Comparison of ENCODE assay signal across 23 cellular contexts in the genomic region with DNA sequence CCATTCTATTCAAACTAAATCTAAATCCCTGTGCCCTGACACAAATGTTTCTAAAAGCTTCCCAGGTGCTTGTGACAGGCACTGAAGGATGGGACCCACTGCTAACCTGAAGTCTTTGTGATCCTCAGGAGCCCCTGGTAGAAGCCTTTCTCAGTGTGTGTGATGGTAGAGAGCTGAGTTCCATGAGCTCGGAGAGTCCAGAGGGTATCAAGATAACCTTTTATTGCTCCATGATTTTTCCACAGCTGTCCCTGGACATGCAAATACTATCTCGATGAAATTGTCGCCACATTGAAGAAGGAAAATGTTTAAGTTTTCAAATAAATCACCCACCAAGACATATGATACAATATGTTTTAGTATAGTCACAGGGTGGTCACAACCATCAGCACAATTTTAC.
"Had no signal": no experiment of that assay in that cellular context is flagged by ENCODE, and none has a peak within 500 bp of the region (broad histone marks: within the 10 kb centered on the region; RNA-seq: fewer than 3 reads in every experiment).

No MANE protein-coding gene starts in this region.

- H3K27me3 Mint-ChIP-seq: activated B cell treated with CpG ODN at 0.5 μM for 24 hours; activated CD8-positive, alpha-beta T cell treated with anti-CD3 and anti-CD28 coated beads for 36 hours; naive thymus-derived CD8-positive, alpha-beta T cell; stimulated activated naive CD8-positive, alpha-beta T cell treated with anti-CD3 and anti-CD28 coated beads, Interleukin-15, amount 100 ng/mL, for 72 hours; T-cell had no signal

- H3K36me3 ChIP-seq: gastrocnemius medialis, left lung, thyroid gland, upper lobe of right lung had no signal

- H3K4me3 Mint-ChIP-seq: activated B cell treated with CpG ODN at 0.5 μM for 24 hours; activated CD8-positive, alpha-beta T cell treated with anti-CD3 and anti-CD28 coated beads for 36 hours; mesothelial cell of epicardium; naive thymus-derived CD8-positive, alpha-beta T cell; stimulated activated naive CD8-positive, alpha-beta T cell treated with anti-CD3 and anti-CD28 coated beads, Interleukin-15, amount 100 ng/mL, for 72 hours; T-cell; T-helper 2 cell treated with Interferon-gamma antibody and Interleukin-4, amounts not matched to agents 5 μg/mL and 100 μg/mL, for 36 hours had no signal

- H3K4me3 ChIP-seq: coronary artery, dorsolateral prefrontal cortex, gastrocnemius medialis, left lung, thyroid gland, upper lobe of right lung had no signal

- H3K36me3 Mint-ChIP-seq: mesothelial cell of epicardium had no signal

- H3K9me3 ChIP-seq: gastrocnemius medialis, left lung, thyroid gland, upper lobe of right lung had no signal

- H3K27ac Mint-ChIP-seq: activated B cell treated with CpG ODN at 0.5 μM for 24 hours; activated CD8-positive, alpha-beta T cell treated with anti-CD3 and anti-CD28 coated beads for 36 hours; activated naive CD4-positive, alpha-beta T cell treated with anti-CD3 and anti-CD28 coated beads, Interleukin-2, amount 50 U/mL, for 72 hours; activated T-helper 2 cell treated with anti-CD3 and anti-CD28 coated beads, Interferon-gamma antibody, Interleukin-2, Interleukin-4, amounts not matched to agents 10 μg/mL and 5 μg/mL and 100 μg/mL, durations not matched to agents 14 hours and 24 hours and 36 hours; mesothelial cell of epicardium; T-cell; T-helper 2 cell treated with Interferon-gamma antibody and Interleukin-4, amounts not matched to agents 5 μg/mL and 100 μg/mL, for 36 hours had no signal

- H3K27ac ChIP-seq: coronary artery, thyroid gland, upper lobe of right lung had no signal

- H3K4me1 ChIP-seq: thyroid gland, upper lobe of right lung had no signal

- H3K27me3 ChIP-seq: dorsolateral prefrontal cortex, gastrocnemius medialis, left lung, thyroid gland, upper lobe of right lung had no signal

- DNase-seq: activated B cell treated with CpG ODN at 0.5 μM for 24 hours; activated CD4-positive, alpha-beta T cell treated with anti-CD3 and anti-CD28 coated beads, Interleukin-2, amount 50 U/mL, for 1 hour; activated CD8-positive, alpha-beta T cell treated with anti-CD3 and anti-CD28 coated beads for 36 hours; activated T-cell treated with anti-CD3 and anti-CD28 coated beads, Interleukin-2, amount 50 U/mL, for 48 hours; dorsolateral prefrontal cortex; effector memory CD4-positive, alpha-beta T cell; erythroblast; gastrocnemius medialis; hypothalamus; left lung; mammary epithelial cell; naive thymus-derived CD8-positive, alpha-beta T cell; posterior cingulate gyrus; stimulated activated CD4-positive, alpha-beta T cell treated with anti-CD3 and anti-CD28 coated beads, Interleukin-2, amount 100 ng/mL, for 48 hours; stimulated activated naive CD8-positive, alpha-beta T cell treated with anti-CD3 and anti-CD28 coated beads, Interleukin-15, amount 100 ng/mL, for 72 hours; T-cell; thyroid gland; upper lobe of right lung had no signal

- ATAC-seq: activated CD8-positive, alpha-beta T cell treated with anti-CD3 and anti-CD28 coated beads for 36 hours; activated naive CD4-positive, alpha-beta T cell treated with anti-CD3 and anti-CD28 coated beads, Interleukin-2, amount 50 U/mL, for 72 hours; gastrocnemius medialis; left lung; naive thymus-derived CD8-positive, alpha-beta T cell; stimulated activated naive CD8-positive, alpha-beta T cell treated with anti-CD3 and anti-CD28 coated beads, Interleukin-15, amount 100 ng/mL, for 72 hours; T-cell; upper lobe of right lung had no signal

- H3K9me3 Mint-ChIP-seq: activated B cell treated with CpG ODN at 0.5 μM for 24 hours; activated CD8-positive, alpha-beta T cell treated with anti-CD3 and anti-CD28 coated beads for 36 hours; activated naive CD4-positive, alpha-beta T cell treated with anti-CD3 and anti-CD28 coated beads, Interleukin-2, amount 50 U/mL, for 72 hours; activated T-helper 2 cell treated with anti-CD3 and anti-CD28 coated beads, Interferon-gamma antibody, Interleukin-2, Interleukin-4, amounts not matched to agents 10 μg/mL and 5 μg/mL and 100 μg/mL, durations not matched to agents 14 hours and 24 hours and 36 hours; mesothelial cell of epicardium; naive thymus-derived CD8-positive, alpha-beta T cell; stimulated activated naive CD8-positive, alpha-beta T cell treated with anti-CD3 and anti-CD28 coated beads, Interleukin-15, amount 100 ng/mL, for 72 hours; T-cell; T-helper 2 cell treated with Interferon-gamma antibody and Interleukin-4, amounts not matched to agents 5 μg/mL and 100 μg/mL, for 36 hours had no signal
